ENCODE assay signal across 15 cellular contexts in genomic region chr12:4210158-4210557, GRCh38.
DNase-seq lines count a peak whose midpoint lies in the region; ATAC-seq and TF ChIP-seq lines count a peak whose summit lies in the region.
"Had no signal": no experiment of that assay in that cellular context is flagged by ENCODE, and none has a peak within 500 bp of the region (broad histone marks: within the 10 kb centered on the region; RNA-seq: fewer than 3 reads in every experiment).

No MANE protein-coding gene starts in this region.

- ATAC-seq in HG02885 (IDR thresholded peaks at IDR 0.05; ENCODE audit: poor library complexity, unreplicated experiment) = no peak
- ATAC-seq: CD8-positive, alpha-beta T cell; HepG2 had no signal

- no peak overlapping the region for H3K4me3 ChIP-seq in neutrophil (ENCODE audit: low read depth in 1 of 2, low read length in 1 of 2)
- H3K4me3 ChIP-seq: BLaER1 treated with 17β-estradiol and CSF1 and Interleukin-3, amounts not matched to agents 10 nM and 100 nM; GM23248; HAP-1 had no signal

- H3K27me3 ChIP-seq in neutrophil = no peaks in the 10 kb centered on the region

- peak overlapping the region; percentile 82 for H3K27ac ChIP-seq in neutrophil
- H3K27ac ChIP-seq: BLaER1 treated with 17β-estradiol and CSF1 and Interleukin-3, amounts not matched to agents 10 nM and 100 nM; GM23248 had no signal

- H3K4me1 ChIP-seq in neutrophil (ENCODE audit: control insufficient read depth in 1 of 2, insufficient read depth in 1 of 2, low read depth in 1 of 2, low read length in 1 of 2) = peaks cover 63 to 66% of the 10 kb centered on the region in 2 experiments
- H3K4me1 ChIP-seq: HAP-1 had no signal

- DNase-seq in NCI-H226 (peak; percentile 68), amniotic epithelial cell (ENCODE audit: low read depth) (peak; percentile 14), mucosa of gallbladder (ENCODE audit: low spot score) (no peak), SIG-M5 (lab: John Stamatoyannopoulos, UW) (no peak)
- DNase-seq: Calu3; CD8-positive, alpha-beta T cell; DMS53; DND-41; EL; GM23248 had no signal

- H3K9me3 ChIP-seq in neutrophil = no peaks in the 10 kb centered on the region
- H3K9me3 ChIP-seq: HAP-1 had no signal

- no peaks in the 10 kb centered on the region for H3K36me3 ChIP-seq in neutrophil
- H3K36me3 ChIP-seq: BLaER1 treated with 17β-estradiol and CSF1 and Interleukin-3, amounts not matched to agents 10 nM and 100 nM; HAP-1 had no signal

- TF ChIP-seq CTCF in neutrophil (IDR thresholded peaks at IDR 0.05) = no peak

Comparison
In these comparisons a context has a peak if more than half of its experiments do, and no peak if none do; other contexts are left out.
1. DNase-seq: peak in NCI-H226 (single experiment) and amniotic epithelial cell (single experiment); none in mucosa of gallbladder (single experiment) and SIG-M5 (single experiment).